1 cellular context compared by ENCODE assay signal in genomic region chr9:104907278-104907951, GRCh38.
TF ChIP-seq lines count a peak whose summit lies in the region.

No MANE protein-coding gene starts in this region.

TF ChIP-seq in GM23338, 12 proteins besides CTCF, POLR2A, EP300 and RAD21 (continued from another document):
- TF ChIP-seq POLR2AphosphoS5 (IDR thresholded peaks at IDR 0.05; ENCODE audit: low read depth), result no peak
- no peak for TF ChIP-seq ZNF462 (CRISPR knock-in tag; IDR thresholded peaks at IDR 0.05)
- no peak for TF ChIP-seq EZH2phosphoT487 (IDR thresholded peaks at IDR 0.05; ENCODE audit: unreplicated experiment)
- TF ChIP-seq ZNF114 (CRISPR knock-in tag; IDR thresholded peaks at IDR 0.05), result no peak
TF ChIP-seq in GM23338: peak in this region for 0.
